ENCODE assay signal across 16 cellular contexts in genomic region chr5:172447646-172448365, GRCh38.
"Had no signal": no experiment of that assay in that cellular context is flagged by ENCODE, and none has a peak within 500 bp of the region (broad histone marks: within the 10 kb centered on the region; RNA-seq: fewer than 3 reads in every experiment).

No MANE protein-coding gene starts in this region.

- H3K9me3 Mint-ChIP-seq: activated CD4-positive, alpha-beta memory T cell treated with anti-CD3 and anti-CD28 coated beads for 36 hours; activated naive CD8-positive, alpha-beta T cell treated with anti-CD3 and anti-CD28 coated beads, Interleukin-2, amount 50 U/mL, for 24 hours; central memory CD8-positive, alpha-beta T cell; effector memory CD8-positive, alpha-beta T cell; T-cell had no signal

- H3K36me3 Mint-ChIP-seq: activated CD4-positive, alpha-beta memory T cell treated with anti-CD3 and anti-CD28 coated beads for 36 hours; T-cell had no signal

- ATAC-seq: activated naive CD8-positive, alpha-beta T cell treated with anti-CD3 and anti-CD28 coated beads, Interleukin-2, amount 50 U/mL, for 24 hours; effector memory CD8-positive, alpha-beta T cell; T-cell; upper lobe of right lung had no signal

- H3K36me3 ChIP-seq: left ventricle myocardium inferior, pancreas had no signal

- H3K4me3 Mint-ChIP-seq: activated CD4-positive, alpha-beta memory T cell treated with anti-CD3 and anti-CD28 coated beads for 36 hours; activated naive CD8-positive, alpha-beta T cell treated with anti-CD3 and anti-CD28 coated beads, Interleukin-2, amount 50 U/mL, for 24 hours; central memory CD8-positive, alpha-beta T cell; effector memory CD8-positive, alpha-beta T cell; T-cell had no signal

- FAIRE-seq: keratinocyte, pancreas had no signal

- H3K4me3 ChIP-seq: left ventricle myocardium inferior, pancreas, upper lobe of right lung had no signal

- H3K27ac Mint-ChIP-seq: activated CD4-positive, alpha-beta memory T cell treated with anti-CD3 and anti-CD28 coated beads for 36 hours; activated naive CD8-positive, alpha-beta T cell treated with anti-CD3 and anti-CD28 coated beads, Interleukin-2, amount 50 U/mL, for 24 hours; effector memory CD8-positive, alpha-beta T cell; T-cell had no signal

- H3K27me3 ChIP-seq: pancreas, upper lobe of right lung had no signal

- H3K9me3 ChIP-seq: left ventricle myocardium inferior, pancreas, upper lobe of right lung had no signal

- H3K27ac ChIP-seq: pancreas, upper lobe of right lung, VCaP had no signal

- DNase-seq: activated CD4-positive, alpha-beta memory T cell treated with anti-CD3 and anti-CD28 coated beads for 36 hours; activated naive CD4-positive, alpha-beta T cell treated with Interleukin-2 at 50 U/mL for 16 hours; activated naive CD8-positive, alpha-beta T cell treated with anti-CD3 and anti-CD28 coated beads, Interleukin-2, amount 50 U/mL, for 24 hours; activated T-cell treated with anti-CD3 and anti-CD28 coated beads, Interleukin-2, amount 50 U/mL, for 48 hours; effector memory CD8-positive, alpha-beta T cell; left ventricle myocardium inferior; mesendoderm; pancreas; stimulated activated CD4-positive, alpha-beta T cell treated with anti-CD3 and anti-CD28 coated beads, Interleukin-15, amount 100 ng/mL, for 24 hours; stimulated activated CD4-positive, alpha-beta T cell treated with anti-CD3 and anti-CD28 coated beads, Interleukin-4, amount 100 ng/mL, for 4 hours; T-cell; T1000; upper lobe of right lung had no signal
